8 cellular contexts compared by ENCODE assay signal in the genomic region with DNA sequence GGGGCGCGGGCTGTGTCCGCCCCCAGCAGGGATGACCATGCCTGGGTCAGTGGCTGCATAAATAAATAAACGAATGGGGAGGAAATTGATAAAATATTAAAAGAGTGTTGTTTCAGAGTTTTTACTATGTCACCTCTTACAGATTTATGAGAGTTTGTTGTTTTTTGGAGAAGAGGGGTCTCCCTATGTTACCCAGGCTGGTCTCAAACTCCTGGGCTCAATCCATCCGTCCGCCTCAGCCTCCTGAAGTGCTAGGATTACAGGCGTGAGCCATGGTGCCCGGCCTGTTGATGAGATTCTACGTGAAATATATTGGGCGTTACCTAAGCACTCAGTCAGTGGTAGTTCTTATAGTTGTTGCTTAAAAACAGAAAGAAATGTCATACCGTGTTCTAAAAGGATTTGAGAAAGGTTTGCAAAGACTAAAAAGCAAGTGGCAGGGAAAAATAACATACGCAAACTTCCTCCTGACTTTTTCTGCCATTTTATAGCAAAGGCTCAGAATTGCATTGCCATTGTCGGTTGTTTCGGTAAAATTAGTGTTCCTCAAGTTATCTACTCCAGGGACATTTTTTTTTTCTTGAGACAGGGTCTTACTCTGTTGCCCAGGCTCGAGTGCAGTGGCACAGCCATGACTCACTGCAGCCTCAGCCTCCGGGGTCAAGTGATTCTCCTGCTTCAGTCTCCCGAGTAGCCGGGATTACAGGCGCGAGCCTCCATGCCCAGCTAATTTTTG. TPM values are rescaled to one million over a fixed set of nuclear protein-coding genes. Genes with fewer than 3 reads are reported as not detected.
DNase-seq lines count a peak whose midpoint lies in the region; ATAC-seq and TF ChIP-seq lines count a peak whose summit lies in the region.

No MANE protein-coding gene starts in this region.

- no peaks in the 10 kb centered on the region for H3K9me3 Mint-ChIP-seq in activated naive CD4-positive, alpha-beta T cell treated with anti-CD3 and anti-CD28 coated beads for 36 hours
- H3K9me3 Mint-ChIP-seq in activated naive CD8-positive, alpha-beta T cell treated with anti-CD3 and anti-CD28 coated beads, Interleukin-2, amount 10 ng/mL, durations not matched to agents 7 days and 5 days, result no peaks in the 10 kb centered on the region

- H3K4me3 ChIP-seq in tibial artery, result peak overlapping the region; percentile 64 to 69

- no peaks in the 10 kb centered on the region for H3K27me3 Mint-ChIP-seq in activated naive CD4-positive, alpha-beta T cell treated with anti-CD3 and anti-CD28 coated beads for 36 hours (ENCODE audit: low read depth)
- peaks cover 4% of the 10 kb centered on the region for H3K27me3 Mint-ChIP-seq in activated naive CD8-positive, alpha-beta T cell treated with anti-CD3 and anti-CD28 coated beads, Interleukin-2, amount 10 ng/mL, durations not matched to agents 7 days and 5 days

- no peak for TF ChIP-seq CTCF in tibial artery (IDR thresholded peaks at IDR 0.05)

- H3K27ac ChIP-seq in tibial artery, result peak overlapping the region; percentile 84 to 93

- no peaks in the 10 kb centered on the region for H3K9me3 ChIP-seq in tibial artery

- POLR2A ChIA-PET in activated naive CD8-positive, alpha-beta T cell treated with anti-CD3 and anti-CD28 coated beads, Interleukin-2, amount 10 ng/mL, durations not matched to agents 7 days and 5 days (lab: Charles Lee), result interaction anchor here (0.8 to 4.0 kb wide), 9 partner anchors 10 to 133 kb away, joined by 3 to 139 read pairs (median 8); partner anchors contain the start of genes AP5Z1 and FOXK1

- CTCF ChIA-PET in activated naive CD4-positive, alpha-beta T cell treated with anti-CD3 and anti-CD28 coated beads for 36 hours (lab: Charles Lee), result interaction anchor here (1.1 to 2.0 kb wide), 4 partner anchors 17 to 133 kb away, joined by 4 to 15 read pairs (median 6); partner anchors contain the start of genes AP5Z1 and FOXK1

- no peak for DNase-seq in activated naive CD4-positive, alpha-beta T cell treated with anti-CD3 and anti-CD28 coated beads for 36 hours
- DNase-seq in activated naive CD4-positive, alpha-beta T cell (lab: John Stamatoyannopoulos, UW), result no peak
- no peak for DNase-seq in activated naive CD8-positive, alpha-beta T cell treated with anti-CD3 and anti-CD28 coated beads, Interleukin-2, amount 10 ng/mL, durations not matched to agents 7 days and 5 days
- DNase-seq in left kidney (ENCODE audit: low read depth, low spot score) (peak; percentile 15), tibial artery (no peak), GF-D8 (lab: John Stamatoyannopoulos, UW) (no peak), amniotic stem cell (lab: John Stamatoyannopoulos, UW) (no peak)

- peak overlapping the region; percentile 89 for H3K4me3 Mint-ChIP-seq in activated naive CD4-positive, alpha-beta T cell treated with anti-CD3 and anti-CD28 coated beads for 36 hours
- peak overlapping the region; percentile 91 for H3K4me3 Mint-ChIP-seq in activated naive CD8-positive, alpha-beta T cell treated with anti-CD3 and anti-CD28 coated beads, Interleukin-2, amount 10 ng/mL, durations not matched to agents 7 days and 5 days

- no peaks in the 10 kb centered on the region for H3K27me3 ChIP-seq in tibial artery

- peaks cover 0 to 13% (median 7%) of the 10 kb centered on the region in 4 donors for H3K4me1 ChIP-seq in tibial artery

- no peaks in the 10 kb centered on the region for H3K36me3 ChIP-seq in tibial artery

- H3K27ac Mint-ChIP-seq in activated naive CD4-positive, alpha-beta T cell treated with anti-CD3 and anti-CD28 coated beads for 36 hours, result peak overlapping the region; percentile 90
- peak overlapping the region; percentile 95 for H3K27ac Mint-ChIP-seq in activated naive CD8-positive, alpha-beta T cell treated with anti-CD3 and anti-CD28 coated beads, Interleukin-2, amount 10 ng/mL, durations not matched to agents 7 days and 5 days

- H3K4me1 Mint-ChIP-seq in activated naive CD4-positive, alpha-beta T cell treated with anti-CD3 and anti-CD28 coated beads for 36 hours (ENCODE audit: low read depth), result peaks cover 3% of the 10 kb centered on the region
- peaks cover 14% of the 10 kb centered on the region for H3K4me1 Mint-ChIP-seq in activated naive CD8-positive, alpha-beta T cell treated with anti-CD3 and anti-CD28 coated beads, Interleukin-2, amount 10 ng/mL, durations not matched to agents 7 days and 5 days

- intact Hi-C loops in activated naive CD4-positive, alpha-beta T cell treated with anti-CD3 and anti-CD28 coated beads for 36 hours (cut with micrococcal nuclease), result no loop called here
- intact Hi-C loops in tibial artery (cut with DNase I; ENCODE audit: low total_unique reads), result loop anchor here (5.0 kb wide), 1 partner anchor 40 kb away; the partner anchor contains the start of gene FOXK1

- peaks cover 2% of the 10 kb centered on the region for H3K36me3 Mint-ChIP-seq in activated naive CD4-positive, alpha-beta T cell treated with anti-CD3 and anti-CD28 coated beads for 36 hours (ENCODE audit: low read depth)
- H3K36me3 Mint-ChIP-seq in activated naive CD8-positive, alpha-beta T cell treated with anti-CD3 and anti-CD28 coated beads, Interleukin-2, amount 10 ng/mL, durations not matched to agents 7 days and 5 days, result no peaks in the 10 kb centered on the region

- ATAC-seq in activated naive CD8-positive, alpha-beta T cell treated with anti-CD3 and anti-CD28 coated beads, Interleukin-2, amount 10 ng/mL, durations not matched to agents 7 days and 5 days (ENCODE audit: low read depth), result no peak
- ATAC-seq in activated CD4-positive, CD25-positive, alpha-beta regulatory T cell treated with anti-CD3 and anti-CD28 coated beads, Interleukin-2, amount 50 U/mL, for 24 hours, result no peak

RNA-seq across cellular contexts. Expression of gene FOXK1, which starts 39.5 kb away (rescaled TPM):
- 10 to 100 TPM; 35.0 to 35.4 TPM for total RNA-seq in activated naive CD4-positive, alpha-beta T cell treated with anti-CD3 and anti-CD28 coated beads for 36 hours
- 10 to 100 TPM; 41.7 to 42.1 TPM for total RNA-seq in activated naive CD8-positive, alpha-beta T cell treated with anti-CD3 and anti-CD28 coated beads, Interleukin-2, amount 10 ng/mL, durations not matched to agents 7 days and 5 days
